Comparison of ENCODE assay signal across 10 cellular contexts in the genomic region with DNA sequence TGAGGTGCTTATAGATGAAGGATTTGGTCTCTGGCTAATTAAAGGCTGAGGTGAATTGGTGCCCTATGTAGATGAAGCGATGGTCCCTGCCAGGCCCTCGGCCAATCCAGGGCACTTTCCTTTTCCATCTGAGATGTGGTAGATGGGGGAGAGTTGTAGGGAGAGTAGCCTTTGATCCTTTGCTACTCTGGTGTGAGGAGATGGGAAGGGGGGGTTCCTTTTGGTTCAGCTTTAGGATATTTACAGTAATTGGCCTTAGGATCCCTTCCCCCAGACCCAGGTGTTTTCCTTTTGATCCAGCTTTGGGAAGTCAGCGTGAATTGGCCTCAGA.
"Had no signal": no experiment of that assay in that cellular context is flagged by ENCODE, and none has a peak within 500 bp of the region (broad histone marks: within the 10 kb centered on the region; RNA-seq: fewer than 3 reads in every experiment).

No MANE protein-coding gene starts in this region.

- DNase-seq: activated CD4-positive, alpha-beta memory T cell treated with anti-CD3 and anti-CD28 coated beads, Interleukin-2, amount 10 ng/mL, durations not matched to agents 7 days and 5 days; activated CD4-positive, alpha-beta T cell treated with anti-CD3 and anti-CD28 coated beads for 1 hour; activated T-cell treated with anti-CD3 and anti-CD28 coated beads, Interleukin-2, amount 50 U/mL, for 72 hours; cortex of kidney; effector CD8-positive, alpha-beta T cell; naive B cell; psoas muscle; stimulated activated naive CD8-positive, alpha-beta T cell treated with anti-CD3 and anti-CD28 coated beads, Interleukin-15, Interleukin-2, amounts not matched to agents 100 U/mL and 50 U/mL, for 24 hours; T-helper 9 cell had no signal

- H3K4me3 Mint-ChIP-seq: activated CD4-positive, alpha-beta memory T cell treated with anti-CD3 and anti-CD28 coated beads, Interleukin-2, amount 10 ng/mL, durations not matched to agents 7 days and 5 days had no signal

- H3K27me3 Mint-ChIP-seq: naive B cell had no signal

- ATAC-seq: activated T-cell treated with anti-CD3 and anti-CD28 coated beads, Interleukin-2, amount 50 U/mL, for 72 hours; stimulated activated naive CD8-positive, alpha-beta T cell treated with anti-CD3 and anti-CD28 coated beads, Interleukin-15, Interleukin-2, amounts not matched to agents 100 U/mL and 50 U/mL, for 24 hours had no signal

- H3K27ac ChIP-seq: psoas muscle had no signal

- H3K27ac Mint-ChIP-seq: activated CD4-positive, alpha-beta memory T cell treated with anti-CD3 and anti-CD28 coated beads, Interleukin-2, amount 10 ng/mL, durations not matched to agents 7 days and 5 days had no signal

- FAIRE-seq: astrocyte had no signal
